In the genomic region with DNA sequence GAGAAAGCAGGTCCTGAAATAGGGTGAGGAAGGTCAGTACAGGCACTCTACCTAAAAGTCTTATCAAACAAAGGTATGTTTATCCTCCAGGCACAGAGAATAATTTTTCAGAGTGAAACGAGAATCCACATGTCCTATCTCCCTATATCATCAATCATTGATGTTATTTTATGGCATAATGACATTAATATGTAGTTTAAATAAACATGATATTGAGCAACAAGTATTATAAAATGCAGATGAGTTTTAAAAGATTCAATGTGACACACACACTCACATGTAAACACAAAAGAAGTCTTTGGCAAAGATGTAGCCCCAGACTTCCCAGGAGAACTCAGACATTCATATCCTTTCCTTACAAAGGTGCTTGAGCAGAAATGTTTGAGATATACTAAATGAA, we compare ENCODE assay signal across 1 cellular context.
TF ChIP-seq lines count a peak whose summit lies in the region.

No MANE protein-coding gene starts in this region.

TF ChIP-seq in A549, 52 proteins besides CTCF, POLR2A, EP300 and RAD21 (continued from another document):
- TF ChIP-seq, protein P1, sequence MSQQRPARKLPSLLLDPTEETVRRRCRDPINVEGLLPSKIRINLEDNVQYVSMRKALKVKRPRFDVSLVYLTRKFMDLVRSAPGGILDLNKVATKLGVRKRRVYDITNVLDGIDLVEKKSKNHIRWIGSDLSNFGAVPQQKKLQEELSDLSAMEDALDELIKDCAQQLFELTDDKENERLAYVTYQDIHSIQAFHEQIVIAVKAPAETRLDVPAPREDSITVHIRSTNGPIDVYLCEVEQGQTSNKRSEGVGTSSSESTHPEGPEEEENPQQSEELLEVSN (IDR thresholded peaks at IDR 0.05; ENCODE audit: borderline replicate concordance, low read depth): no peak
- no peak for TF ChIP-seq JUNB (IDR thresholded peaks at IDR 0.05)
